Comparison of ENCODE assay signal across 1 cellular context in the genomic region with DNA sequence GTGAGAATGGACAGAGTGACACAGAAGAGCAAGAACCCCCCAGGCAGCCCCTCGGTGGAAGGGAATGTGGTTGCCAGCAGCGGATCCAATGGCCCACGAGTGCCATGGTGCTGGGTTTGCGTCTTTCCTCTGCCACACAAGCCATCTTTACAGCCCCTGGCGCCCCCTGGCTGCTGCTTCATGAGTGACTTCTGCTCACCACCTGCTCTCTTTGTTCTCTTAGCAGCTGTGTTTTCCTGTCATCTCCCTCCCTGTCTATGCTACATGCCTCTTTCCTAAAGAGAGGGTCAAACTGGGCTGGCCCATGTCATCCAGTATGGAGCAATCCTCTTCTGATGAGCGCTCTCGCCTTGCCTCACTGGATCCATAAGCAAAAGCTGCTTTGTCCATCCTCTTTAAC.
TF ChIP-seq lines count a peak whose summit lies in the region.

No MANE protein-coding gene starts in this region.

TF ChIP-seq in H1, 55 proteins besides CTCF, POLR2A, EP300 and RAD21 (continued from another document):
- TF ChIP-seq SUZ12 (IDR thresholded peaks at IDR 0.05; ENCODE audit: low read length): no peak
- no peak for TF ChIP-seq GTF2F1 (IDR thresholded peaks at IDR 0.05; ENCODE audit: borderline replicate concordance, low read depth, low read length)
- TF ChIP-seq TEAD4 (IDR thresholded peaks at IDR 0.05; ENCODE audit: low read depth, low read length): no peak
- TF ChIP-seq YY1 (IDR thresholded peaks at IDR 0.05; ENCODE audit: low read depth, low read length): peak; percentile 65; the same call in 1 of the 2 replicates
- TF ChIP-seq CHD2 (IDR thresholded peaks at IDR 0.05; ENCODE audit: low read length): no peak
- TF ChIP-seq SIN3A (conservative IDR thresholded peaks at IDR 0.05 in 1 of 2, IDR thresholded peaks at IDR 0.05 in 1 of 2; ENCODE audit: low read depth in 1 of 2, low read length in 2 of 2): peak; percentile 71 to 80; a peak in 2 of 4 replicates
- no peak for TF ChIP-seq HDAC2 (IDR thresholded peaks at IDR 0.05; ENCODE audit: borderline replicate concordance in 1 of 2, low read depth in 2 of 2, low read length in 2 of 2)
TF ChIP-seq in H1: peak in this region for 4.
